ENCODE assay signal across 9 cellular contexts in the genomic region with DNA sequence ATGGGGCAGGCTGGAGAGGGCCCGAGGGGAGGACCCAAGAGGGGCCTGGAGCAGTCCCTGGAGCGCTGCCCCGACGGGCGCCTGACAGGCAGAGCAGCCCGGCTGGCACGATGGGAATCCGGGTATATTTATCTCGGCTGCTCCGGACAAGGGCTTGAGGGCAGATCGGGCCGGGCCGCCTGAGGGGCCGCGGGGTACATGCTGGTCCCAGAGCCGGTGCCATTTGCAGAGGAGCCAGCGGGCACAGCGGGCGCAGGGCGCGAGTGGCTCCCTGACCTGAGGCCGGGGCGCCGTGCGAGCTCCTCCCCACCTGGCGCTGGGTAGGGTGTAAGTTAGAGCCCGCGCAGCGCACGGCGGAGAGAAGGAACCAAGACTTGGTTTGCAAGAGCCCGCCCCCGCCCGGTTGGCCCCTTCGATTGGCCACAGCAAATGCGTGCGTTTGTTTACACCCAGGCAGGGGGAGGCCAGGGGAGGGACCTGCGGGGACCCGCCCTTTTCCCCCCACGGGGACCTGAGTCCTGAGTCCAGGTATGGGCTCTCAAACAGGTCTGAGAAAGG. TPM values are rescaled to one million over a fixed set of nuclear protein-coding genes. Genes with fewer than 3 reads are reported as not detected.
DNase-seq lines count a peak whose midpoint lies in the region; ATAC-seq, FAIRE-seq and TF ChIP-seq lines count a peak whose summit lies in the region.
"Had no signal": no experiment of that assay in that cellular context is flagged by ENCODE, and none has a peak within 500 bp of the region (broad histone marks: within the 10 kb centered on the region; RNA-seq: fewer than 3 reads in every experiment).

No MANE protein-coding gene starts in this region.

- H3K36me3 Mint-ChIP-seq in MCF 10A (ENCODE audit: insufficient read depth, unreplicated experiment) = no peaks in the 10 kb centered on the region

- peaks cover 4% of the 10 kb centered on the region; the same call in 1 of the 2 replicates for H4K20me1 ChIP-seq in HepG2 (ENCODE audit: insufficient read depth, low read length)

- CTCF ChIA-PET in MCF 10A (lab: Yijun Ruan, JAX) = interaction anchor here (3.4 kb wide), 1 partner anchor 10 kb away, joined by 11 read pairs; no protein-coding TSS in a partner anchor
- CTCF ChIA-PET in HepG2 (lab: Yijun Ruan, JAX; ENCODE audit: low intra/inter-chr PET ratio, low total read pairs) = interaction anchor here (0.8 to 1.6 kb wide), 2 partner anchors 11 to 20 kb away, joined by 5 read pairs; no protein-coding TSS in a partner anchor
- CTCF ChIA-PET in HEK293T (lab: Yijun Ruan, JAX) = interaction anchor here (1.6 kb wide), 2 partner anchors 16 to 21 kb away, joined by 3 read pairs; no protein-coding TSS in a partner anchor

- WGBS in HepG2 (ENCODE audit: low lambda C conversion rate) = 0% methylated on average over 5 of the region's 40 CpGs
- 31 to 51% methylated on average over 6 to 40 of the region's 40 CpGs for WGBS in testis, 2 donors

- TF ChIP-seq POLR2A in HepG2 (IDR thresholded peaks at IDR 0.05; ENCODE audit: insufficient read depth in 1 of 2, low read depth in 2 of 2, low read length in 2 of 2) (peak in 1 of 2 experiments; percentile 62; a peak in 2 of 4 replicates), testis (IDR thresholded peaks at IDR 0.05) (no peak)

- H3K27me3 ChIP-seq in HepG2 (ENCODE audit: control insufficient read depth in 1 of 2, insufficient read depth in 2 of 2, low read length in 2 of 2) (no peaks in the 10 kb centered on the region), testis (no peaks in the 10 kb centered on the region), brain microvascular endothelial cell (replicated peaks) (peaks cover 36% of the 10 kb centered on the region)

- in situ Hi-C loops in T47D (cut with HindIII; ENCODE audit: low pct_unique_long_range_greater_than_20kb, low sequenced_read_pairs) (no loop called here), HepG2 (cut with HindIII; ENCODE audit: extremely low pct_ligation_motif_present, low pct_unique_long_range_greater_than_20kb) (no loop called here), brain microvascular endothelial cell (cut with HindIII; ENCODE audit: low pct_ligation_motif_present, low sequenced_read_pairs) (no loop called here)

- H3K4me2 ChIP-seq in HepG2 (ENCODE audit: low read depth, low read length) = peak overlapping the region; percentile 85

- 0 out of 2 replicates have a peak, but pooled peaks have one; percentile 43 for TF ChIP-seq RAD21 in HepG2 (CRISPR knock-in tag; IDR thresholded peaks at IDR 0.05)

- peaks cover 87% of the 10 kb centered on the region for H3K4me1 ChIP-seq in HepG2 (ENCODE audit: insufficient read depth, low read length)
- no peaks in the 10 kb centered on the region for H3K4me1 ChIP-seq in testis
- H3K4me1 ChIP-seq: SJSA1 had no signal

- no peak overlapping the region for H2AFZ ChIP-seq in HepG2 (ENCODE audit: low read length)

- peak; percentile 49 to 66 for DNase-seq in T47D (ENCODE audit: low read depth in 1 of 2, low spot score in 1 of 2)
- DNase-seq in MCF 10A (ENCODE audit: unreplicated experiment) = no peak
- peak; percentile 62 for DNase-seq in astrocyte of the hippocampus (ENCODE audit: low read depth, low spot score)
- peak; percentile 73 for DNase-seq in HepG2 (ENCODE audit: low spot score)
- DNase-seq in testis = peak; percentile 51
- no peak for DNase-seq in HEK293T (ENCODE audit: extremely low spot score)
- no peak for DNase-seq in brain microvascular endothelial cell

- no peaks in the 10 kb centered on the region for H3K9me3 Mint-ChIP-seq in MCF 10A (ENCODE audit: unreplicated experiment)

- H3K9me3 ChIP-seq in HepG2 (ENCODE audit: low read length) (no peaks in the 10 kb centered on the region), testis (no peaks in the 10 kb centered on the region)
- H3K9me3 ChIP-seq: SJSA1 had no signal

- H3K4me1 Mint-ChIP-seq in MCF 10A (ENCODE audit: insufficient read depth, unreplicated experiment) = no peaks in the 10 kb centered on the region

- no peaks in the 10 kb centered on the region for H3K27me3 Mint-ChIP-seq in MCF 10A (ENCODE audit: insufficient read depth, unreplicated experiment)

- H3K4me3 ChIP-seq in HepG2 (replicated peaks in 1 of 3; ENCODE audit: insufficient read depth in 1 of 3, low read depth in 2 of 3, low read length in 3 of 3) = peak overlapping the region; percentile 79 to 93 (median 85)
- peak overlapping the region; percentile 27 to 58 for H3K4me3 ChIP-seq in testis
- no peak overlapping the region for H3K4me3 ChIP-seq in brain microvascular endothelial cell (ENCODE audit: low read depth, low read length)
- H3K4me3 ChIP-seq: SJSA1 had no signal

- H3K27ac ChIP-seq in HepG2 (ENCODE audit: extremely low read length, insufficient read depth, low read length) = peak overlapping the region; percentile 99
- no peak overlapping the region for H3K27ac ChIP-seq in testis
- H3K27ac ChIP-seq in brain microvascular endothelial cell = no peak overlapping the region
- H3K27ac ChIP-seq: SJSA1 had no signal

- H3K36me3 ChIP-seq in HepG2 (replicated peaks in 1 of 2; ENCODE audit: control insufficient read depth in 1 of 2, insufficient read depth in 2 of 2, low read length in 2 of 2) (no peaks in the 10 kb centered on the region; a peak in 1 of 5 replicates), testis (ENCODE audit: low read depth, missing control alignments) (no peaks in the 10 kb centered on the region), brain microvascular endothelial cell (replicated peaks) (no peaks in the 10 kb centered on the region)
- H3K36me3 ChIP-seq: SJSA1 had no signal

- POLR2A ChIA-PET in MCF 10A (lab: Yijun Ruan, JAX) = no interaction called here
- POLR2A ChIA-PET in HepG2 (lab: Yijun Ruan, JAX) = interaction anchor here (0.6 to 15.7 kb wide), 9 partner anchors 10 to 71 kb away, joined by 3 to 844 read pairs (median 6); partner anchors contain the start of gene GNAI2
- POLR2A ChIA-PET in HEK293T (lab: Yijun Ruan, JAX) = interaction anchor here (1.0 to 2.6 kb wide), 3 partner anchors 9 to 40 kb away, joined by 3 to 13 read pairs (median 5); no protein-coding TSS in a partner anchor

- H3K4me3 Mint-ChIP-seq in MCF 10A (ENCODE audit: unreplicated experiment) = no peak overlapping the region

- peaks cover 44% of the 10 kb centered on the region for H3K79me2 ChIP-seq in HepG2 (ENCODE audit: insufficient read depth, low read length)

- intact Hi-C loops in MCF 10A (cut with micrococcal nuclease) (no loop called here), HepG2 (cut with micrococcal nuclease; ENCODE audit: unreplicated experiment) (no loop called here), testis (cut with DNase I; ENCODE audit: low total_unique reads) (no loop called here)

- TF ChIP-seq EP300 in HepG2 (IDR thresholded peaks at IDR 0.05; ENCODE audit: low read depth in 2 of 2, low read length in 2 of 2) (0 out of 4 replicates have a peak, but pooled peaks of 1 of the 2 experiments have one; percentile 24), HepG2 (CRISPR knock-in tag; IDR thresholded peaks at IDR 0.05; ENCODE audit: borderline replicate concordance) (no peak)

- BruUV-seq in MCF 10A (replicated peaks; lab: Mats Ljungman, UMichigan) (no TSS peak), HepG2 (replicated peaks; lab: Mats Ljungman, UMichigan) (TSS peak; percentile 40)

- no peak overlapping the region for H3K27ac Mint-ChIP-seq in MCF 10A (ENCODE audit: low read depth, unreplicated experiment)

- FAIRE-seq in HepG2 (lab: Jason Lieb, UNC) = peak; percentile 39

- ATAC-seq in HepG2 (peak; percentile 20), GM18873 (IDR thresholded peaks at IDR 0.05; ENCODE audit: low FRiP score, unreplicated experiment) (no peak)

- TF ChIP-seq CTCF in MCF 10A (IDR thresholded peaks at IDR 0.05; ENCODE audit: unreplicated experiment) = no peak
- TF ChIP-seq CTCF in HepG2 (CRISPR knock-in tag; IDR thresholded peaks at IDR 0.05) = 0 out of 2 replicates have a peak, but pooled peaks have one; percentile 3
- TF ChIP-seq CTCF in testis (IDR thresholded peaks at IDR 0.05) = no peak
- TF ChIP-seq CTCF in brain microvascular endothelial cell (IDR thresholded peaks at IDR 0.05; ENCODE audit: low read depth, low read length, missing control alignments) = no peak

- H3K9ac ChIP-seq in HepG2 (ENCODE audit: insufficient read depth, low read depth, low read length) = peak overlapping the region; percentile 92

RNA-seq across cellular contexts. Expression of gene SLC38A3, which starts 0.7 kb away (rescaled TPM):
- total RNA-seq in MCF 10A (2022) = not detected in 2 replicates
- total RNA-seq in HepG2 (2016; rRNA removed; fragmentation: Illumina TruSeq; extraction: Trizol) = 14.3 and 29.8 TPM in 2 replicates
- 9.4 and 12.0 TPM in 2 replicates for total RNA-seq in HepG2 (2016; cell fraction: cytosol; rRNA removed; fragmentation: Illumina TruSeq; extraction: Trizol; ENCODE audit: low read depth)
- 14.3 and 31.3 TPM in 2 replicates for total RNA-seq in HepG2 (2016; cell fraction: insoluble cytoplasmic fraction; rRNA removed; fragmentation: Illumina TruSeq; extraction: Trizol)
- total RNA-seq in HepG2 (2016; cell fraction: membrane; rRNA removed; fragmentation: Illumina TruSeq; extraction: Trizol) = 13.7 and 15.1 TPM in 2 replicates
- total RNA-seq in HepG2 (2016; cell fraction: nucleus; rRNA removed; fragmentation: Illumina TruSeq; extraction: Trizol) = 51.2 and 60.9 TPM in 2 replicates
- polyA plus RNA-seq in HepG2 (2011; rRNA removed) = 164 and 247 TPM in 2 replicates
- 69.6 and 77.8 TPM in 2 replicates for polyA plus RNA-seq in HepG2 (2011; cell fraction: cytosol; rRNA removed)
- 645 and 755 TPM in 2 replicates for polyA plus RNA-seq in HepG2 (2011; cell fraction: nucleus; rRNA removed)
- polyA plus RNA-seq in HepG2 (2012) = 101 and 126 TPM in 2 replicates
- 7.3 and 7.5 TPM in 2 replicates for polyA plus RNA-seq in HepG2 (2016; cell fraction: cytosol; fragmentation: Illumina TruSeq; extraction: Trizol; ENCODE audit: low read depth)
- polyA plus RNA-seq in HepG2 (2016; cell fraction: insoluble cytoplasmic fraction; fragmentation: Illumina TruSeq; extraction: Trizol; ENCODE audit: low read depth) = 17.2 and 22.9 TPM in 2 replicates
- 12.8 and 13.7 TPM in 2 replicates for polyA plus RNA-seq in HepG2 (2016; cell fraction: membrane; fragmentation: Illumina TruSeq; extraction: Trizol; ENCODE audit: low read depth)
- 146 and 148 TPM in 2 replicates for polyA plus RNA-seq in HepG2 (2016; cell fraction: nucleus; fragmentation: Illumina TruSeq; extraction: Trizol; ENCODE audit: insufficient read depth, low read depth)
- 0.14 and 257 TPM in 2 replicates for polyA minus RNA-seq in HepG2 (2011; rRNA and poly(A)+ RNA removed; ENCODE audit: low replicate concordance)
- polyA minus RNA-seq in HepG2 (2011; cell fraction: cytosol; rRNA and poly(A)+ RNA removed) = 61.1 and 83.0 TPM in 2 replicates
- polyA minus RNA-seq in HepG2 (2011; cell fraction: nucleus; rRNA and poly(A)+ RNA removed) = 113 and 140 TPM in 2 replicates
- total RNA-seq in testis = 1 to 10 TPM; 4.3 to 5.4 TPM
- 3.4 TPM for polyA plus RNA-seq in testis (ENCODE audit: insufficient read depth, low read depth, low replicate concordance)
- total RNA-seq: SJSA1 had no signal

RNA-seq across cellular contexts. Expression of gene GNAT1, which starts 14.4 kb away (rescaled TPM):
- total RNA-seq in MCF 10A (2022) (0.49 TPM in 1 of 2 replicates, not detected in the other), HepG2 (2016; rRNA removed; fragmentation: Illumina TruSeq; extraction: Trizol) (0.15 TPM in 1 of 2 replicates, not detected in the other), testis (1 to 10 TPM in 1 of 2 donors, under 1 TPM in 1; 0.93 to 1.2 TPM)
- 1.8 and 2.0 TPM in 2 replicates for total RNA-seq in HepG2 (2016; cell fraction: cytosol; rRNA removed; fragmentation: Illumina TruSeq; extraction: Trizol; ENCODE audit: low read depth)
- 0.09 and 0.28 TPM in 2 replicates for total RNA-seq in HepG2 (2016; cell fraction: insoluble cytoplasmic fraction; rRNA removed; fragmentation: Illumina TruSeq; extraction: Trizol)
- 0.87 and 1.1 TPM in 2 replicates for total RNA-seq in HepG2 (2016; cell fraction: membrane; rRNA removed; fragmentation: Illumina TruSeq; extraction: Trizol)
- total RNA-seq in HepG2 (2016; cell fraction: nucleus; rRNA removed; fragmentation: Illumina TruSeq; extraction: Trizol) = 0.25 and 0.44 TPM in 2 replicates
- polyA plus RNA-seq in HepG2 (2011; rRNA removed) (0.03 TPM in 1 of 2 replicates, not detected in the other), testis (ENCODE audit: insufficient read depth, low read depth, low replicate concordance) (2.3 TPM)
- not detected in 2 replicates for polyA plus RNA-seq in HepG2 (2011; cell fraction: cytosol; rRNA removed)
- polyA plus RNA-seq in HepG2 (2011; cell fraction: nucleus; rRNA removed) = 0.14 and 0.33 TPM in 2 replicates
- polyA plus RNA-seq in HepG2 (2012) = 0.08 TPM in 1 of 2 replicates, not detected in the other
- not detected in 2 replicates for polyA plus RNA-seq in HepG2 (2016; cell fraction: cytosol; fragmentation: Illumina TruSeq; extraction: Trizol; ENCODE audit: low read depth)
- polyA plus RNA-seq in HepG2 (2016; cell fraction: insoluble cytoplasmic fraction; fragmentation: Illumina TruSeq; extraction: Trizol; ENCODE audit: low read depth) = not detected in 2 replicates
- not detected in 2 replicates for polyA plus RNA-seq in HepG2 (2016; cell fraction: membrane; fragmentation: Illumina TruSeq; extraction: Trizol; ENCODE audit: low read depth)
- polyA plus RNA-seq in HepG2 (2016; cell fraction: nucleus; fragmentation: Illumina TruSeq; extraction: Trizol; ENCODE audit: insufficient read depth, low read depth) = 0.31 TPM in 1 of 2 replicates, not detected in the other
- polyA minus RNA-seq in HepG2 (2011; rRNA and poly(A)+ RNA removed; ENCODE audit: low replicate concordance) = 0.47 and 2.3 TPM in 2 replicates
- 0.26 TPM in 1 of 2 replicates, not detected in the other for polyA minus RNA-seq in HepG2 (2011; cell fraction: cytosol; rRNA and poly(A)+ RNA removed)
- polyA minus RNA-seq in HepG2 (2011; cell fraction: nucleus; rRNA and poly(A)+ RNA removed) = 1.2 and 1.5 TPM in 2 replicates
- total RNA-seq: SJSA1 had no signal

RNA-seq across cellular contexts. Expression of gene GNAI2, which starts 30.2 kb away (rescaled TPM):
- 122 and 123 TPM in 2 replicates for total RNA-seq in MCF 10A (2022)
- total RNA-seq in HepG2 (2016; rRNA removed; fragmentation: Illumina TruSeq; extraction: Trizol) = 34.5 and 51.1 TPM in 2 replicates
- total RNA-seq in HepG2 (2016; cell fraction: cytosol; rRNA removed; fragmentation: Illumina TruSeq; extraction: Trizol; ENCODE audit: low read depth) = 26.6 and 32.1 TPM in 2 replicates
- total RNA-seq in HepG2 (2016; cell fraction: insoluble cytoplasmic fraction; rRNA removed; fragmentation: Illumina TruSeq; extraction: Trizol) = 33.4 and 51.3 TPM in 2 replicates
- total RNA-seq in HepG2 (2016; cell fraction: membrane; rRNA removed; fragmentation: Illumina TruSeq; extraction: Trizol) = 43.7 and 48.0 TPM in 2 replicates
- total RNA-seq in HepG2 (2016; cell fraction: nucleus; rRNA removed; fragmentation: Illumina TruSeq; extraction: Trizol) = 26.6 and 32.5 TPM in 2 replicates
- 66.1 and 66.2 TPM in 2 replicates for polyA plus RNA-seq in HepG2 (2011; rRNA removed)
- 64.5 and 77.2 TPM in 2 replicates for polyA plus RNA-seq in HepG2 (2011; cell fraction: cytosol; rRNA removed)
- 39.4 and 42.6 TPM in 2 replicates for polyA plus RNA-seq in HepG2 (2011; cell fraction: nucleus; rRNA removed)
- polyA plus RNA-seq in HepG2 (2012) = 25.4 and 25.9 TPM in 2 replicates
- 37.3 and 42.8 TPM in 2 replicates for polyA plus RNA-seq in HepG2 (2016; cell fraction: cytosol; fragmentation: Illumina TruSeq; extraction: Trizol; ENCODE audit: low read depth)
- polyA plus RNA-seq in HepG2 (2016; cell fraction: insoluble cytoplasmic fraction; fragmentation: Illumina TruSeq; extraction: Trizol; ENCODE audit: low read depth) = 57.1 and 66.6 TPM in 2 replicates
- polyA plus RNA-seq in HepG2 (2016; cell fraction: membrane; fragmentation: Illumina TruSeq; extraction: Trizol; ENCODE audit: low read depth) = 69.3 and 71.1 TPM in 2 replicates
- 73.5 and 75.3 TPM in 2 replicates for polyA plus RNA-seq in HepG2 (2016; cell fraction: nucleus; fragmentation: Illumina TruSeq; extraction: Trizol; ENCODE audit: insufficient read depth, low read depth)
- polyA minus RNA-seq in HepG2 (2011; rRNA and poly(A)+ RNA removed; ENCODE audit: low replicate concordance) = 111 and 236 TPM in 2 replicates
- 26.0 and 26.4 TPM in 2 replicates for polyA minus RNA-seq in HepG2 (2011; cell fraction: cytosol; rRNA and poly(A)+ RNA removed)
- 16.4 and 20.0 TPM in 2 replicates for polyA minus RNA-seq in HepG2 (2011; cell fraction: nucleus; rRNA and poly(A)+ RNA removed)
- total RNA-seq in testis = 100 to 1,000 TPM; 239 to 343 TPM
- polyA plus RNA-seq in testis (ENCODE audit: insufficient read depth, low read depth, low replicate concordance) = 238 TPM

RNA-seq across cellular contexts. Expression of gene SEMA3F, which starts 50.7 kb away (rescaled TPM):
- total RNA-seq in MCF 10A (2022) = 34.6 and 51.5 TPM in 2 replicates
- total RNA-seq in HepG2 (2016; rRNA removed; fragmentation: Illumina TruSeq; extraction: Trizol) = 3.6 and 7.6 TPM in 2 replicates
- total RNA-seq in HepG2 (2016; cell fraction: cytosol; rRNA removed; fragmentation: Illumina TruSeq; extraction: Trizol; ENCODE audit: low read depth) = 1.5 and 1.7 TPM in 2 replicates
- total RNA-seq in HepG2 (2016; cell fraction: insoluble cytoplasmic fraction; rRNA removed; fragmentation: Illumina TruSeq; extraction: Trizol) = 3.6 and 8.8 TPM in 2 replicates
- 4.9 and 5.4 TPM in 2 replicates for total RNA-seq in HepG2 (2016; cell fraction: membrane; rRNA removed; fragmentation: Illumina TruSeq; extraction: Trizol)
- total RNA-seq in HepG2 (2016; cell fraction: nucleus; rRNA removed; fragmentation: Illumina TruSeq; extraction: Trizol) = 8.8 and 9.1 TPM in 2 replicates
- 14.8 and 17.2 TPM in 2 replicates for polyA plus RNA-seq in HepG2 (2011; rRNA removed)
- 13.5 and 13.7 TPM in 2 replicates for polyA plus RNA-seq in HepG2 (2011; cell fraction: cytosol; rRNA removed)
- polyA plus RNA-seq in HepG2 (2011; cell fraction: nucleus; rRNA removed) = 22.1 and 33.2 TPM in 2 replicates
- polyA plus RNA-seq in HepG2 (2012) = 9.5 and 12.9 TPM in 2 replicates
- polyA plus RNA-seq in HepG2 (2016; cell fraction: cytosol; fragmentation: Illumina TruSeq; extraction: Trizol; ENCODE audit: low read depth) = 2.0 and 2.5 TPM in 2 replicates
- polyA plus RNA-seq in HepG2 (2016; cell fraction: insoluble cytoplasmic fraction; fragmentation: Illumina TruSeq; extraction: Trizol; ENCODE audit: low read depth) = 6.6 and 7.1 TPM in 2 replicates
- 5.8 and 6.2 TPM in 2 replicates for polyA plus RNA-seq in HepG2 (2016; cell fraction: membrane; fragmentation: Illumina TruSeq; extraction: Trizol; ENCODE audit: low read depth)
- polyA plus RNA-seq in HepG2 (2016; cell fraction: nucleus; fragmentation: Illumina TruSeq; extraction: Trizol; ENCODE audit: insufficient read depth, low read depth) = 22.2 and 24.9 TPM in 2 replicates
- polyA minus RNA-seq in HepG2 (2011; rRNA and poly(A)+ RNA removed; ENCODE audit: low replicate concordance) = 63.3 and 65.7 TPM in 2 replicates
- polyA minus RNA-seq in HepG2 (2011; cell fraction: cytosol; rRNA and poly(A)+ RNA removed) = 14.4 and 15.7 TPM in 2 replicates
- polyA minus RNA-seq in HepG2 (2011; cell fraction: nucleus; rRNA and poly(A)+ RNA removed) = 7.2 and 9.3 TPM in 2 replicates
- total RNA-seq in testis = 1 to 10 TPM; 6.9 to 8.3 TPM
- polyA plus RNA-seq in testis (ENCODE audit: insufficient read depth, low read depth, low replicate concordance) = 7.5 TPM

Comparison
In these comparisons a context has a peak if more than half of its experiments do, and no peak if none do; other contexts are left out.
1. DNase-seq: peak in T47D (2 of 2), astrocyte of the hippocampus (single experiment), HepG2 (single experiment) and testis (single experiment); none in MCF 10A (single experiment), HEK293T (single experiment) and brain microvascular endothelial cell (single experiment).